ENCODE assay signal across 17 cellular contexts in genomic region chr10:93954726-93955363, GRCh38. TPM values are rescaled to one million over a fixed set of nuclear protein-coding genes. Genes with fewer than 3 reads are reported as not detected.
DNase-seq lines count a peak whose midpoint lies in the region; ATAC-seq and TF ChIP-seq lines count a peak whose summit lies in the region.
"Had no signal": no experiment of that assay in that cellular context is flagged by ENCODE, and none has a peak within 500 bp of the region (broad histone marks: within the 10 kb centered on the region; RNA-seq: fewer than 3 reads in every experiment).

No MANE protein-coding gene starts in this region.

- no peaks in the 10 kb centered on the region for H3K4me1 Mint-ChIP-seq in activated CD4-positive, alpha-beta T cell treated with anti-CD3 and anti-CD28 coated beads, Interleukin-2, amount 10 ng/mL, durations not matched to agents 24 days and 14 days
- H3K4me1 Mint-ChIP-seq: natural killer cell had no signal

- no peaks in the 10 kb centered on the region for H3K36me3 Mint-ChIP-seq in activated CD4-positive, alpha-beta T cell treated with anti-CD3 and anti-CD28 coated beads, Interleukin-2, amount 10 ng/mL, durations not matched to agents 24 days and 14 days (ENCODE audit: low read depth)
- H3K36me3 Mint-ChIP-seq: natural killer cell had no signal

- H3K4me3 ChIP-seq in AG04450 (ENCODE audit: low read depth, low read length), result no peak overlapping the region

- H3K9me3 ChIP-seq in AG04450 (ENCODE audit: control insufficient read depth, insufficient read depth, low read length), result no peaks in the 10 kb centered on the region

- intact Hi-C loops in activated CD4-positive, alpha-beta T cell treated with anti-CD3 and anti-CD28 coated beads, Interleukin-2, amount 10 ng/mL, durations not matched to agents 24 days and 14 days (cut with micrococcal nuclease), result no loop called here

- H3K9me3 Mint-ChIP-seq in activated CD4-positive, alpha-beta T cell treated with anti-CD3 and anti-CD28 coated beads, Interleukin-2, amount 10 ng/mL, durations not matched to agents 24 days and 14 days, result no peaks in the 10 kb centered on the region
- H3K9me3 Mint-ChIP-seq: activated CD8-positive, alpha-beta T cell treated with anti-CD3 and anti-CD28 coated beads for 36 hours; natural killer cell had no signal

- CTCF ChIA-PET in AG04450 (lab: Charles Lee), result interaction anchor here (0.9 kb wide), 1 partner anchor 37 kb away, joined by 3 read pairs; no protein-coding TSS in a partner anchor

- POLR2A ChIA-PET in AG04450 (lab: Yijun Ruan, JAX), result interaction anchor here (1.1 kb wide), 1 partner anchor 37 kb away, joined by 3 read pairs; no protein-coding TSS in a partner anchor

- TF ChIP-seq CTCF in AG04450 (IDR thresholded peaks at IDR 0.05; ENCODE audit: low read depth, low read length), result no peak

- DNase-seq in AG04450 (ENCODE audit: low read depth, low spot score) (no peak), M059J (ENCODE audit: low read depth) (peak; percentile 64), astrocyte of the hippocampus (ENCODE audit: low read depth, low spot score) (peak; percentile 13), iris pigment epithelial cell (ENCODE audit: low read depth) (peak; percentile 72), globus pallidus (ENCODE audit: low spot score) (no peak), NCI-H1105 treated with DMSO at 0.1 percent for 48 hours (lab: John Stamatoyannopoulos, UW) (no peak)
- DNase-seq in activated CD4-positive, alpha-beta T cell treated with anti-CD3 and anti-CD28 coated beads, Interleukin-2, amount 10 ng/mL, durations not matched to agents 24 days and 14 days, result no peak
- DNase-seq: activated CD8-positive, alpha-beta T cell treated with anti-CD3 and anti-CD28 coated beads for 36 hours; central memory CD4-positive, alpha-beta T cell; effector memory CD4-positive, alpha-beta T cell; H7; natural killer cell; NCI-H2029; NCI-H524; stimulated activated naive CD4-positive, alpha-beta T cell had no signal

- H3K4me3 Mint-ChIP-seq in activated CD4-positive, alpha-beta T cell treated with anti-CD3 and anti-CD28 coated beads, Interleukin-2, amount 10 ng/mL, durations not matched to agents 24 days and 14 days, result no peak overlapping the region
- H3K4me3 Mint-ChIP-seq: activated CD8-positive, alpha-beta T cell treated with anti-CD3 and anti-CD28 coated beads for 36 hours; natural killer cell had no signal

- H3K27me3 Mint-ChIP-seq in activated CD4-positive, alpha-beta T cell treated with anti-CD3 and anti-CD28 coated beads, Interleukin-2, amount 10 ng/mL, durations not matched to agents 24 days and 14 days, result no peaks in the 10 kb centered on the region
- H3K27me3 Mint-ChIP-seq: activated CD8-positive, alpha-beta T cell treated with anti-CD3 and anti-CD28 coated beads for 36 hours; progenitor cell of endocrine pancreas had no signal

- no peaks in the 10 kb centered on the region for H3K27me3 ChIP-seq in AG04450 (ENCODE audit: control insufficient read depth, insufficient read depth, low read length)

- ATAC-seq in GM19455 (IDR thresholded peaks at IDR 0.05; ENCODE audit: unreplicated experiment), result no peak
- ATAC-seq: activated CD8-positive, alpha-beta T cell treated with anti-CD3 and anti-CD28 coated beads for 36 hours had no signal

- peak overlapping the region; percentile 31 for H3K27ac ChIP-seq in AG04450 (ENCODE audit: low read depth, low read length)

- no peak overlapping the region for H3K27ac Mint-ChIP-seq in activated CD4-positive, alpha-beta T cell treated with anti-CD3 and anti-CD28 coated beads, Interleukin-2, amount 10 ng/mL, durations not matched to agents 24 days and 14 days
- H3K27ac Mint-ChIP-seq: activated CD8-positive, alpha-beta T cell treated with anti-CD3 and anti-CD28 coated beads for 36 hours; natural killer cell; progenitor cell of endocrine pancreas had no signal

RNA-seq across cellular contexts. Expression of gene PLCE1, which starts 38.9 kb away (rescaled TPM):
- polyA plus RNA-seq in AG04450 (2011; rRNA removed), result 2.0 and 2.2 TPM in 2 replicates
- 6.0 and 6.3 TPM in 2 replicates for polyA minus RNA-seq in AG04450 (2011; rRNA and poly(A)+ RNA removed)
- 2.3 and 3.4 TPM in 2 replicates for total RNA-seq in M059J (2014; rRNA removed; shearing (Covaris generic))
- not detected in 2 replicates for total RNA-seq in activated CD4-positive, alpha-beta T cell treated with anti-CD3 and anti-CD28 coated beads, Interleukin-2, amount 10 ng/mL, durations not matched to agents 24 days and 14 days
- total RNA-seq: activated CD8-positive, alpha-beta T cell treated with anti-CD3 and anti-CD28 coated beads for 36 hours; natural killer cell had no signal

Comparison
In these comparisons a context has a peak if more than half of its experiments do, and no peak if none do; other contexts are left out.
1. DNase-seq: peak in M059J (single experiment), astrocyte of the hippocampus (single experiment) and iris pigment epithelial cell (single experiment); none in AG04450 (single experiment), globus pallidus (single experiment), activated CD4-positive, alpha-beta T cell treated with anti-CD3 and anti-CD28 coated beads, Interleukin-2, amount 10 ng/mL, durations not matched to agents 24 days and 14 days (single experiment) and NCI-H1105 treated with DMSO at 0.1 percent for 48 hours (single experiment).